ENCODE assay signal across 8 cellular contexts in genomic region chr5:61334224-61335196, GRCh38. TPM values are rescaled to one million over a fixed set of nuclear protein-coding genes. Genes with fewer than 3 reads are reported as not detected.
DNase-seq lines count a peak whose midpoint lies in the region; ATAC-seq and TF ChIP-seq lines count a peak whose summit lies in the region.

No MANE protein-coding gene starts in this region.

- H3K36me3 ChIP-seq in smooth muscle cell (ENCODE audit: low read depth) = no peaks in the 10 kb centered on the region

- H3K27ac Mint-ChIP-seq in T-helper 1 cell treated with Interleukin-12 subunit alpha and Interleukin-12 subunit beta and Interleukin-4 antibody, amounts not matched to agents 30 μg/mL and 1 μg/mL, for 36 hours = peak overlapping the region; percentile 12
- H3K27ac Mint-ChIP-seq in activated naive CD4-positive, alpha-beta T cell treated with anti-CD3 and anti-CD28 coated beads, Interleukin-2, amount 50 U/mL, for 72 hours = peak overlapping the region; percentile 50 to 82

- in situ Hi-C loops in GM13976 (cut with MboI; ENCODE audit: low sequenced_read_pairs, unreplicated experiment) = no loop called here

- peak overlapping the region; percentile 80 for H3K27ac ChIP-seq in smooth muscle cell (ENCODE audit: low read depth)

- DNase-seq in T-helper 1 cell = no peak
- no peak for DNase-seq in activated naive CD4-positive, alpha-beta T cell treated with anti-CD3 and anti-CD28 coated beads, Interleukin-2, amount 50 U/mL, for 72 hours (ENCODE audit: low spot score in 2 of 2)
- no peak for DNase-seq in smooth muscle cell (lab: John Stamatoyannopoulos, UW; ENCODE audit: unreplicated experiment)
- no peak for DNase-seq in GM13976 (ENCODE audit: low spot score)

- no peaks in the 10 kb centered on the region for H3K9me3 ChIP-seq in iPS-18c (ENCODE audit: control insufficient read depth, insufficient read depth, low read length)
- H3K9me3 ChIP-seq in smooth muscle cell (replicated peaks; ENCODE audit: low read depth) = no peaks in the 10 kb centered on the region

- no peak for TF ChIP-seq CTCF in smooth muscle cell (IDR thresholded peaks at IDR 0.05; ENCODE audit: borderline replicate concordance, insufficient read depth, poor library complexity, severe bottlenecking)
- no peak for TF ChIP-seq CTCF in GM13976 (IDR thresholded peaks at IDR 0.05; ENCODE audit: borderline replicate concordance, control extremely low read depth, extremely low read depth, insufficient read depth, missing control alignments)

- peak overlapping the region; percentile 89 for H3K4me2 ChIP-seq in smooth muscle cell

- H2AFZ ChIP-seq in smooth muscle cell (ENCODE audit: low read depth) = no peak overlapping the region

- H3K4me3 Mint-ChIP-seq in T-helper 1 cell treated with Interleukin-12 subunit alpha and Interleukin-12 subunit beta and Interleukin-4 antibody, amounts not matched to agents 30 μg/mL and 1 μg/mL, for 36 hours = peak overlapping the region; percentile 74

- WGBS in smooth muscle cell (ENCODE audit: low lambda C conversion rate) = 3% methylated on average over 12 of the region's 12 CpGs

- H3K27me3 ChIP-seq in smooth muscle cell (ENCODE audit: low read depth) = no peaks in the 10 kb centered on the region

- peaks cover 10% of the 10 kb centered on the region for H3K36me3 Mint-ChIP-seq in T-helper 1 cell treated with Interleukin-12 subunit alpha and Interleukin-12 subunit beta and Interleukin-4 antibody, amounts not matched to agents 30 μg/mL and 1 μg/mL, for 36 hours (ENCODE audit: low read depth)
- H3K36me3 Mint-ChIP-seq in activated naive CD4-positive, alpha-beta T cell treated with anti-CD3 and anti-CD28 coated beads, Interleukin-2, amount 50 U/mL, for 72 hours = peaks cover 4 to 14% of the 10 kb centered on the region in 2 donors

- peaks cover 26% of the 10 kb centered on the region for H3K27me3 Mint-ChIP-seq in T-helper 1 cell treated with Interleukin-12 subunit alpha and Interleukin-12 subunit beta and Interleukin-4 antibody, amounts not matched to agents 30 μg/mL and 1 μg/mL, for 36 hours (ENCODE audit: low read depth)

- H3K9ac ChIP-seq in smooth muscle cell (ENCODE audit: low read depth) = peak overlapping the region; percentile 96

- H3K4me1 Mint-ChIP-seq in T-helper 1 cell treated with Interleukin-12 subunit alpha and Interleukin-12 subunit beta and Interleukin-4 antibody, amounts not matched to agents 30 μg/mL and 1 μg/mL, for 36 hours (ENCODE audit: low read depth) = peaks cover 20% of the 10 kb centered on the region

- peaks cover 17% of the 10 kb centered on the region for H3K4me1 ChIP-seq in smooth muscle cell (ENCODE audit: low read depth)

- H3F3A ChIP-seq in smooth muscle cell (ENCODE audit: low read depth) = peaks cover under 1% of the 10 kb centered on the region

- H3K9me3 Mint-ChIP-seq in T-helper 1 cell treated with Interleukin-12 subunit alpha and Interleukin-12 subunit beta and Interleukin-4 antibody, amounts not matched to agents 30 μg/mL and 1 μg/mL, for 36 hours = no peaks in the 10 kb centered on the region
- H3K9me3 Mint-ChIP-seq in activated naive CD4-positive, alpha-beta T cell treated with anti-CD3 and anti-CD28 coated beads, Interleukin-2, amount 50 U/mL, for 72 hours = no peaks in the 10 kb centered on the region

- ATAC-seq in activated naive CD4-positive, alpha-beta T cell treated with anti-CD3 and anti-CD28 coated beads, Interleukin-2, amount 50 U/mL, for 72 hours = no peak
- ATAC-seq in HG02885 (IDR thresholded peaks at IDR 0.05; ENCODE audit: poor library complexity, unreplicated experiment) (no peak), GM18858 (IDR thresholded peaks at IDR 0.05; ENCODE audit: unreplicated experiment) (no peak)

- H3K4me3 ChIP-seq in iPS-18c (ENCODE audit: insufficient read depth, low read depth, low read length) = peak overlapping the region; percentile 75
- peak overlapping the region; percentile 99 for H3K4me3 ChIP-seq in smooth muscle cell

- H4K20me1 ChIP-seq in smooth muscle cell (ENCODE audit: low read depth) = peaks cover 68% of the 10 kb centered on the region

- peaks cover 67% of the 10 kb centered on the region for H3K79me2 ChIP-seq in smooth muscle cell (ENCODE audit: low read depth)

RNA-seq across cellular contexts. Expression of gene ZSWIM6, which starts 2.5 kb away (rescaled TPM):
- 1 to 10 TPM; 5.3 to 6.2 TPM for total RNA-seq in activated naive CD4-positive, alpha-beta T cell treated with anti-CD3 and anti-CD28 coated beads, Interleukin-2, amount 50 U/mL, for 72 hours
- 21.9 and 25.5 TPM in 2 replicates for total RNA-seq in smooth muscle cell
- 9.1 and 11.0 TPM in 2 replicates for polyA plus RNA-seq in smooth muscle cell
